Comparison of ENCODE assay signal across 1 cellular context in the genomic region with DNA sequence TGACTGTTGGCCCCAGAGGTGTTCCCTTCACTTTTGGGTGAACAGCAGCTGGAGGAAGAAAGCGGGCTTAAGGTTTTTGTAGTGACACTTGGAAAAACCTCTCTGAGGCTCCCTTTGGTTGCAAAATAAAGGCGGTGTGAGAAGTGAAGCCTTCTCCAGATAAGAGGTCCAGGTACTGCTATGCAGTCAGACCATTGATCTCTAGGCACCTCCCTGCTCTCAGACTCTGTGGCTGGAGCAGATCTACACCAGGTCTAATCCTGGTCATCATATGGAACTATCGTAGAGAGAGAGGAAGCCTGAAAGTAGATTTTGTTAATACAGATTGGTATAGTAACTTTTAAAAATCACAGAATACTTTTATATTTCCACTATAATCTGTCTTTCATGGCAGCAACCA.
TF ChIP-seq lines count a peak whose summit lies in the region.

No MANE protein-coding gene starts in this region.

TF ChIP-seq in endothelial cell of umbilical vein, 7 proteins besides CTCF, POLR2A, EP300 and RAD21:
- no peak for TF ChIP-seq JUN (IDR thresholded peaks at IDR 0.05; ENCODE audit: borderline replicate concordance, insufficient read depth, insufficient read length, low read depth)
- TF ChIP-seq GATA2 (IDR thresholded peaks at IDR 0.05; ENCODE audit: insufficient read depth, insufficient read length, low read depth, low read length) = no peak
- TF ChIP-seq, protein P1, sequence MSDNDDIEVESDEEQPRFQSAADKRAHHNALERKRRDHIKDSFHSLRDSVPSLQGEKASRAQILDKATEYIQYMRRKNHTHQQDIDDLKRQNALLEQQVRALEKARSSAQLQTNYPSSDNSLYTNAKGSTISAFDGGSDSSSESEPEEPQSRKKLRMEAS (IDR thresholded peaks at IDR 0.05; ENCODE audit: insufficient read depth, insufficient read length) = no peak
- no peak for TF ChIP-seq POLR2AphosphoS5 (IDR thresholded peaks at IDR 0.05; ENCODE audit: insufficient read depth, low read depth, low read length)
- no peak for TF ChIP-seq FOS (IDR thresholded peaks at IDR 0.05; ENCODE audit: borderline replicate concordance, insufficient read depth, low read length)
- TF ChIP-seq MYC (IDR thresholded peaks at IDR 0.05; ENCODE audit: low read depth, low read length) = no peak
- no peak for TF ChIP-seq EZH2 (IDR thresholded peaks at IDR 0.05; ENCODE audit: borderline replicate concordance, low read depth, low read length, severe bottlenecking)
